In the genomic region with DNA sequence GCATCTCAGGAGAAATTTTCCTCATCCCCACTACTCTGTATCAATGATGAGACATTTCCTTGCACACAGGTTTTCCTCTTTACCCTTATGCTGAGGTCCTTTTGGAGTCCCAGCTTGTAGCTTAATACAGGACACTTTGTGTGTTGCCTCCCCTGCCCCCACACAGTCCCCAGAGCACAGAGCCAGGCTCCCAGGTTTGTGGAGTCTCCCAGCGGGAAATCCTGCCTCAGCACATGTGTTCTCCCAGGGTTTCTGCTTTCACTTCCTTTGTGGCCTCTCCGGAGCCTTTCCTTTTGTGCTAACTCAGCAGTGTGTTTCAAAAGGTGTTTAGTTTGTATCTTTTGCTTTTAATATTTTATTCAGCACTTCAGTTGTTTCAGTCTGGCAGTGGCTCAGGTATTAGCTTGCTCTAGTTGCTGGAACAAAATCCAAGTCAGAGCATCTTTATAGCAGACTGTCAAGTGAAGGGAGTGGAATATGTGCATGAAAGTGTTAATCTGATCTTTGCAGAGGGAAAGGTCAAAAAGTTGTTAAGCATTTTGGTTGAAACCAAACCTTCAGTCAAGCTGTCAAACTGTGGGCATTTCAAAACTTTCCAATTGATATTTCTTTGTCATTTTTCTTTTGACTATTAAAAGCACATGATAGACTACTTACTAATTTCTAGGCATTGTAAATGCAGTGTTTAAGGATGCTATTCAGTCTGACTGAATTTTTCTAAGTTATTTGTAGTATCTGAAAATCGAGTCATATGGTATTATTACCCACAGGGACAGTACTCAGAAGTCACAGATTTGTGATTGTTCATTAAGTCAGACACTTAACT, we compare ENCODE assay signal across 8 cellular contexts. TPM values are rescaled to one million over a fixed set of nuclear protein-coding genes. Genes with fewer than 3 reads are reported as not detected.
DNase-seq lines count a peak whose midpoint lies in the region; ATAC-seq and TF ChIP-seq lines count a peak whose summit lies in the region.

No MANE protein-coding gene starts in this region.

- peak overlapping the region; percentile 23; the same call in 1 of the 2 replicates for H3K4me3 ChIP-seq in HUES6 (ENCODE audit: low read depth, low read length)
- no peak overlapping the region for H3K4me3 ChIP-seq in astrocyte of the spinal cord (ENCODE audit: low read depth, low read length)
- H3K4me3 ChIP-seq in right lobe of liver = no peak overlapping the region

- no peaks in the 10 kb centered on the region; the same call in 1 of the 2 replicates for H3K36me3 ChIP-seq in HUES6 (ENCODE audit: control insufficient read depth, insufficient read depth, low read length)
- H3K36me3 ChIP-seq in right lobe of liver = no peaks in the 10 kb centered on the region

- no peaks in the 10 kb centered on the region for H3K9me3 Mint-ChIP-seq in CD4-positive, alpha-beta T cell

- TF ChIP-seq CTCF in CD4-positive, alpha-beta T cell (IDR thresholded peaks at IDR 0.05) = no peak
- TF ChIP-seq CTCF in astrocyte of the spinal cord (IDR thresholded peaks at IDR 0.05; ENCODE audit: low read depth, low read length) (no peak), right lobe of liver (IDR thresholded peaks at IDR 0.05) (no peak)

- in situ Hi-C loops in astrocyte of the spinal cord (cut with HindIII; ENCODE audit: low sequenced_read_pairs) = no loop called here

- no peaks in the 10 kb centered on the region for H3K9me3 ChIP-seq in CD4-positive, alpha-beta T cell (ENCODE audit: control insufficient read depth, low read length)
- H3K9me3 ChIP-seq in HUES6 (ENCODE audit: control insufficient read depth, insufficient read depth, low read depth, low read length) = no peaks in the 10 kb centered on the region; the same call in 1 of the 2 replicates
- no peaks in the 10 kb centered on the region for H3K9me3 ChIP-seq in right lobe of liver

- H3K4me1 ChIP-seq in HUES6 (ENCODE audit: control insufficient read depth, insufficient read depth, low read length) (peaks cover 51% of the 10 kb centered on the region), right lobe of liver (peaks cover 0 to 15% (median 0%) of the 10 kb centered on the region in 4 donors)

- no peak overlapping the region for H3K27ac ChIP-seq in CD4-positive, alpha-beta T cell (ENCODE audit: low read depth, low read length)
- H3K27ac ChIP-seq in HUES6 (ENCODE audit: low read depth, low read length) = peak overlapping the region; percentile 67; the same call in 1 of the 2 replicates
- H3K27ac ChIP-seq in right lobe of liver = no peak overlapping the region

- no peak overlapping the region for H3K27ac Mint-ChIP-seq in CD4-positive, alpha-beta T cell

- peaks cover 5% of the 10 kb centered on the region for H3K36me3 Mint-ChIP-seq in CD4-positive, alpha-beta T cell (ENCODE audit: low read depth)

- intact Hi-C loops in CD4-positive, alpha-beta T cell (cut with DNase I, micrococcal nuclease) = no loop called here
- intact Hi-C loops in right lobe of liver (cut with DNase I) = no loop called here

- H3K27me3 ChIP-seq in CD4-positive, alpha-beta T cell (ENCODE audit: control insufficient read depth, insufficient read depth, low read length) = no peaks in the 10 kb centered on the region
- H3K27me3 ChIP-seq in HUES6 (ENCODE audit: control insufficient read depth, insufficient read depth, low read length) = no peaks in the 10 kb centered on the region
- no peaks in the 10 kb centered on the region for H3K27me3 ChIP-seq in right lobe of liver

- no peak for ATAC-seq in CD4-positive, alpha-beta T cell (ENCODE audit: poor library complexity)
- peak; percentile 62 to 77 (median 68) for ATAC-seq in right lobe of liver
- ATAC-seq in GM18498 (IDR thresholded peaks at IDR 0.05; ENCODE audit: unreplicated experiment) = no peak
- ATAC-seq in HG03460 (IDR thresholded peaks at IDR 0.05; ENCODE audit: unreplicated experiment) = no peak
- no peak for ATAC-seq in HG02588 (IDR thresholded peaks at IDR 0.05; ENCODE audit: unreplicated experiment)

- POLR2A ChIA-PET in CD4-positive, alpha-beta T cell (lab: Charles Lee) = interaction anchor here (1.2 to 1.3 kb wide), 2 partner anchors 31 to 67 kb away, joined by 3 to 4 read pairs; no protein-coding TSS in a partner anchor

- H3K27me3 Mint-ChIP-seq in CD4-positive, alpha-beta T cell = no peaks in the 10 kb centered on the region

- H3K9ac ChIP-seq in HUES6 (ENCODE audit: low read length) = peak overlapping the region; percentile 40

- 34% methylated on average over 3 of the region's 3 CpGs for WGBS in right lobe of liver (ENCODE audit: insufficient coverage, low coverage, low lambda C conversion rate, missing lambda C conversion rate)

- H3K4me3 Mint-ChIP-seq in CD4-positive, alpha-beta T cell = peak overlapping the region; percentile 13

- H3K4me1 Mint-ChIP-seq in CD4-positive, alpha-beta T cell (ENCODE audit: low read depth) = peaks cover 81% of the 10 kb centered on the region

- DNase-seq in CD4-positive, alpha-beta T cell = no peak
- DNase-seq in astrocyte of the spinal cord (ENCODE audit: low read depth, low spot score) (peak; percentile 38), right lobe of liver (no peak), NOMO-1 treated with dmso at 0.1 percent for 144 hours (lab: John Stamatoyannopoulos, UW; ENCODE audit: unreplicated experiment) (no peak)

- TF ChIP-seq POLR2A in right lobe of liver (IDR thresholded peaks at IDR 0.05) = no peak

- CTCF ChIA-PET in CD4-positive, alpha-beta T cell (lab: Charles Lee) = interaction anchor here (1.4 kb wide), 1 partner anchor 42 kb away, joined by 4 read pairs; no protein-coding TSS in a partner anchor

RNA-seq across cellular contexts. Expression of gene SNX9, which starts 8.6 kb away (rescaled TPM):
- total RNA-seq in CD4-positive, alpha-beta T cell = 10 to 100 TPM; 46.6 to 48.5 TPM
- total RNA-seq in right lobe of liver = 10 to 100 TPM; 24.6 to 38.0 (median 29.3) TPM

Comparison
In these comparisons a context has a peak if more than half of its experiments do, and no peak if none do; other contexts are left out.
1. ATAC-seq: peak in right lobe of liver (4 of 4); none in CD4-positive, alpha-beta T cell (single experiment), GM18498 (single experiment), HG03460 (single experiment) and HG02588 (single experiment).